ENCODE assay signal across 20 cellular contexts in genomic region chr1:116449578-116449977, GRCh38.
"Had no signal": no experiment of that assay in that cellular context is flagged by ENCODE, and none has a peak within 500 bp of the region (broad histone marks: within the 10 kb centered on the region; RNA-seq: fewer than 3 reads in every experiment).

No MANE protein-coding gene starts in this region.

- H3K4me3 ChIP-seq: K562, Peyer's patch had no signal

- DNase-seq: Kasumi-1; MM.1S; NCI-H1436; NCI-H187; NCI-H2029; NCI-H2081 treated with DMSO at 0.1 percent for 48 hours; NCI-H2171; NCI-H226; NCI-H446; NCI-H510A; NCI-H524 treated with DMSO at 0.1 percent for 48 hours; NCI-H82; NK-92 treated with Interleukin-12 subunit alpha and Interleukin-12 subunit beta, amount 100 ng/mL, for 24 hours; Peyer's patch; SHP77 treated with DMSO at 0.1 percent for 48 hours; SK-N-SH had no signal

- ATAC-seq: K562, Right ventricle myocardium inferior had no signal

- H3K27me3 ChIP-seq: Peyer's patch had no signal

- H3K27ac ChIP-seq: HL-60, KMS-11, Peyer's patch had no signal

- H3K4me1 ChIP-seq: Peyer's patch had no signal

- H3K36me3 ChIP-seq: Peyer's patch had no signal

- H3K9me3 ChIP-seq: Peyer's patch, SK-N-SH had no signal
